ENCODE assay signal across 8 cellular contexts in the genomic region with DNA sequence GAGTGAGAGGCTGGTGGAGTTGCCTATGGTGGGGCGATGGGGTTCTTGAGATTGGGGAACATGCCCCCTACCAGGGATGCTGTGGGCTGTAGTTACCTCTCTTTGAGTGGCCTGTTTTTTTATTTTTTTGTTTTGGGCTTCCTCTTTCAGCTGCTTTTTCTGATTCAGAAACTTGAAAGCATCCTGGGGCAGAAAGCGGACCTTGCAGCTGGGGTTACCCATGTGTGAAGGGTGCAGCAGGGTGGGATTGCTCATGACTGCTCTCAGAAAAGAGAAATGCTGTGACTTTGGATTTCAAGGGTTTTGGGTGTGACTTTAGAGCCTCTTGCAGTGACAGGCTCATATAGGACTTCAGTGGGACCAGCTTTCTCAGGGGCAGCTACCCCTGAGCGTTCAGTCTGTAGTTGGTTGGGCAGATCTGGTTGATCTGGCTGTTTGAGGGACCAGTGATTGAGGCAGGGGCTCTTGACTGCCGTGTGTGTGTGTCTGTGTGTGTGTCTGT. TPM values are rescaled to one million over a fixed set of nuclear protein-coding genes. Genes with fewer than 3 reads are reported as not detected.
DNase-seq lines count a peak whose midpoint lies in the region; ATAC-seq, FAIRE-seq and TF ChIP-seq lines count a peak whose summit lies in the region.

No MANE protein-coding gene starts in this region.

- 0% methylated on average over 4 of the region's 4 CpGs for WGBS in GM12878 (ENCODE audit: insufficient coverage, insufficient replicate concordance, low lambda C conversion rate, missing lambda C conversion rate)

- H3K27ac Mint-ChIP-seq in naive thymus-derived CD4-positive, alpha-beta T cell: peak overlapping the region; percentile 27 to 93 (median 43)

- peak; percentile 59 for TF ChIP-seq POLR2A in GM12878 (IDR thresholded peaks at IDR 0.05; ENCODE audit: low read depth, low read length)

- H3K9me3 ChIP-seq in DND-41 (ENCODE audit: insufficient read depth, low read length, severe bottlenecking) (no peaks in the 10 kb centered on the region), GM12878 (replicated peaks; ENCODE audit: control insufficient read depth, insufficient read depth, low read length) (no peaks in the 10 kb centered on the region)
- no peaks in the 10 kb centered on the region for H3K9me3 ChIP-seq in naive thymus-derived CD4-positive, alpha-beta T cell (ENCODE audit: control insufficient read depth in 2 of 3, low read length in 3 of 3)

- intact Hi-C loops in GM12878 (cut with micrococcal nuclease; ENCODE audit: unreplicated experiment): loop anchor here (1.0 to 10.0 kb wide), 4 partner anchors 17 to 268 kb away; no protein-coding TSS in a partner anchor
- intact Hi-C loops in naive thymus-derived CD4-positive, alpha-beta T cell (cut with micrococcal nuclease): loop anchor here in 1 of 2 donors (10.0 kb wide), 2 partner anchors 398 to 478 kb away; partner anchors contain the start of gene FYCO1

- DNase-seq in DND-41 (peak; percentile 53), HL-60 (ENCODE audit: low read depth in 1 of 2, low spot score in 1 of 2) (peak in 1 of 2 experiments; percentile 63), GM12878 (ENCODE audit: low read depth, low spot score) (peak; percentile 84), DMS 273 (lab: John Stamatoyannopoulos, UW; ENCODE audit: unreplicated experiment) (no peak), midbrain (lab: John Stamatoyannopoulos, UW) (no peak), SW480 (ENCODE audit: low spot score) (no peak)
- no peak for DNase-seq in naive thymus-derived CD4-positive, alpha-beta T cell

- peak overlapping the region; percentile 84 for H3K27ac ChIP-seq in DND-41 (ENCODE audit: low read length)
- no peak overlapping the region for H3K27ac ChIP-seq in HL-60 (replicated peaks)
- H3K27ac ChIP-seq in GM12878 (ENCODE audit: control insufficient read depth, insufficient read depth): peak overlapping the region; percentile 89
- no peak overlapping the region for H3K27ac ChIP-seq in naive thymus-derived CD4-positive, alpha-beta T cell (ENCODE audit: low read depth, low read length)

- peaks cover 59 to 84% (median 70%) of the 10 kb centered on the region in 7 donors for H3K4me1 Mint-ChIP-seq in naive thymus-derived CD4-positive, alpha-beta T cell

- TF ChIP-seq CTCF in DND-41 (IDR thresholded peaks at IDR 0.05; ENCODE audit: borderline replicate concordance, extremely low read depth, low read length, poor library complexity, severe bottlenecking): no peak
- TF ChIP-seq CTCF in HL-60 (IDR thresholded peaks at IDR 0.05; ENCODE audit: insufficient read depth, low read length): no peak
- no peak for TF ChIP-seq CTCF in GM12878 (IDR thresholded peaks at IDR 0.05 in 2 of 3, conservative IDR thresholded peaks at IDR 0.05 in 1 of 3; ENCODE audit: control insufficient read depth in 2 of 3, extremely low read depth in 1 of 3, insufficient read depth in 1 of 3, low read depth in 3 of 3, low read length in 3 of 3)

- H3K9me3 Mint-ChIP-seq in naive thymus-derived CD4-positive, alpha-beta T cell: no peaks in the 10 kb centered on the region

- RAD21 ChIA-PET in GM12878 (lab: Charles Lee; ENCODE audit: unreplicated experiment): interaction anchor here (0.6 to 6.8 kb wide), 14 partner anchors 14 to 285 kb away, joined by 3 to 69 read pairs (median 5); no protein-coding TSS in a partner anchor

- peak; percentile 76 for FAIRE-seq in GM12878 (lab: Jason Lieb, UNC)

- peak; percentile 25; the same call in 1 of the 2 replicates for TF ChIP-seq RAD21 in GM12878 (IDR thresholded peaks at IDR 0.05; ENCODE audit: insufficient read depth, low read depth, low read length)

- ATAC-seq in DND-41 (ENCODE audit: insufficient read depth, low read depth) (no peak), GM19467 (IDR thresholded peaks at IDR 0.05; ENCODE audit: unreplicated experiment) (peak; percentile 42), GM12878 (peak; percentile 54)
- ATAC-seq in naive thymus-derived CD4-positive, alpha-beta T cell: peak; percentile 43

- peaks cover 59% of the 10 kb centered on the region for H4K20me1 ChIP-seq in DND-41 (ENCODE audit: insufficient read depth, low read length)
- peaks cover 12% of the 10 kb centered on the region for H4K20me1 ChIP-seq in GM12878 (ENCODE audit: control insufficient read depth, insufficient read depth)

- peaks cover 0 to 37% (median 0%) of the 10 kb centered on the region in 5 donors for H3K36me3 Mint-ChIP-seq in naive thymus-derived CD4-positive, alpha-beta T cell

- H3K4me3 ChIP-seq in DND-41 (ENCODE audit: low read depth in 1 of 2, low read length in 2 of 2) (peak overlapping the region; percentile 60 to 84; a peak in 3 of 4 replicates), HL-60 (replicated peaks; ENCODE audit: insufficient read depth, low read length) (peak overlapping the region; percentile 23), GM12878 (peak overlapping the region; percentile 81)
- peak overlapping the region; percentile 47 for H3K4me3 ChIP-seq in naive thymus-derived CD4-positive, alpha-beta T cell (ENCODE audit: low read length)

- H3K36me3 ChIP-seq in DND-41 (ENCODE audit: insufficient read depth, low read length) (peaks cover 45% of the 10 kb centered on the region), GM12878 (ENCODE audit: control insufficient read depth in 2 of 2, insufficient read depth in 2 of 2, low read length in 1 of 2) (peaks cover 5 to 15% of the 10 kb centered on the region in 2 experiments; a peak in 3 of 4 replicates)
- no peaks in the 10 kb centered on the region for H3K36me3 ChIP-seq in naive thymus-derived CD4-positive, alpha-beta T cell (ENCODE audit: control insufficient read depth in 2 of 3, insufficient read depth in 3 of 3, low read length in 3 of 3)

- peak; percentile 67 to 71; a peak in 2 of 4 replicates for TF ChIP-seq EP300 in GM12878 (IDR thresholded peaks at IDR 0.05; ENCODE audit: borderline replicate concordance in 1 of 2, control insufficient read depth in 1 of 2, low read depth in 2 of 2, low read length in 2 of 2)

- H3K9ac ChIP-seq in DND-41 (ENCODE audit: low read depth, low read length): peak overlapping the region; percentile 88
- peak overlapping the region; percentile 92 for H3K9ac ChIP-seq in GM12878 (ENCODE audit: control insufficient read depth, insufficient read depth, low read length)

- POLR2A ChIA-PET in GM12878 (lab: Charles Lee): interaction anchor here (0.6 to 2.6 kb wide), 8 partner anchors 17 to 482 kb away, joined by 3 to 12 read pairs (median 6); no protein-coding TSS in a partner anchor
- POLR2A ChIA-PET in naive thymus-derived CD4-positive, alpha-beta T cell (lab: Charles Lee): no interaction called here

- H3K79me2 ChIP-seq in DND-41 (ENCODE audit: insufficient read depth, low read length): peaks cover 81% of the 10 kb centered on the region
- peaks cover 78% of the 10 kb centered on the region for H3K79me2 ChIP-seq in GM12878 (ENCODE audit: control insufficient read depth, insufficient read depth, low read length)

- H2AFZ ChIP-seq in DND-41 (ENCODE audit: low read depth, low read length): no peak overlapping the region
- H2AFZ ChIP-seq in GM12878 (ENCODE audit: control insufficient read depth, low read depth, low read length): no peak overlapping the region

- peak overlapping the region; percentile 78 to 99 (median 88) for H3K4me3 Mint-ChIP-seq in naive thymus-derived CD4-positive, alpha-beta T cell

- peak overlapping the region; percentile 95 for H3K4me2 ChIP-seq in DND-41 (ENCODE audit: insufficient read depth, low read length)
- peak overlapping the region; percentile 97 for H3K4me2 ChIP-seq in GM12878 (ENCODE audit: control insufficient read depth, insufficient read depth)

- CTCF ChIA-PET in GM12878 (lab: Yijun Ruan, JAX): interaction anchor here (0.8 to 7.1 kb wide), 12 partner anchors 13 to 94 kb away, joined by 3 to 78 read pairs (median 4); no protein-coding TSS in a partner anchor
- CTCF ChIA-PET in naive thymus-derived CD4-positive, alpha-beta T cell (lab: Charles Lee): interaction anchor here (0.7 kb wide), 1 partner anchor 60 kb away, joined by 3 read pairs; no protein-coding TSS in a partner anchor

- H3K27me3 ChIP-seq in DND-41 (ENCODE audit: insufficient read depth, low read length, poor library complexity) (no peaks in the 10 kb centered on the region), HL-60 (ENCODE audit: insufficient read depth, poor library complexity, severe bottlenecking) (no peaks in the 10 kb centered on the region), GM12878 (replicated peaks in 1 of 2; ENCODE audit: control insufficient read depth in 2 of 2, insufficient read depth in 2 of 2, low read length in 1 of 2) (no peaks in the 10 kb centered on the region)
- no peaks in the 10 kb centered on the region for H3K27me3 ChIP-seq in naive thymus-derived CD4-positive, alpha-beta T cell (ENCODE audit: control insufficient read depth in 2 of 2, insufficient read depth in 2 of 2, low read length in 2 of 2)

- H3K27me3 Mint-ChIP-seq in naive thymus-derived CD4-positive, alpha-beta T cell: no peaks in the 10 kb centered on the region

- in situ Hi-C loops in GM12878 (cut with MboI): loop anchor here (5.0 kb wide), 1 partner anchor 61 kb away; no protein-coding TSS in a partner anchor

- BruUV-seq in GM12878 (replicated peaks; lab: Mats Ljungman, UMichigan): no TSS peak

- SMC1A ChIA-PET in GM12878 (lab: Charles Lee; ENCODE audit: uncharacterized antibody, unreplicated experiment): interaction anchor here (0.9 to 5.6 kb wide), 10 partner anchors 17 to 94 kb away, joined by 3 to 56 read pairs (median 8); partner anchors contain the start of gene SACM1L

- H3K4me1 ChIP-seq in DND-41 (ENCODE audit: insufficient read depth, low read length) (peaks cover 82% of the 10 kb centered on the region), GM12878 (ENCODE audit: control insufficient read depth, insufficient read depth, low read length) (peaks cover 27% of the 10 kb centered on the region)
- H3K4me1 ChIP-seq in naive thymus-derived CD4-positive, alpha-beta T cell (ENCODE audit: control insufficient read depth in 2 of 2, insufficient read depth in 2 of 2, low read length in 2 of 2): peaks cover 56 to 70% of the 10 kb centered on the region in 2 donors

RNA-seq across cellular contexts. Expression of gene LIMD1, which starts 1.8 kb away (rescaled TPM):
- total RNA-seq in GM12878 (2013; cell fraction: nucleolus; rRNA removed): 181 and 205 TPM in 2 replicates
- total RNA-seq in GM12878 (2014; rRNA removed) (26.4 and 27.3 TPM in 2 replicates), GM12878 (2014; rRNA removed; fragmentation: Illumina TruSeq; extraction: Trizol) (21.5 and 21.7 TPM in 2 replicates), GM12878 (2021) (47.2 and 54.5 TPM in 2 replicates)
- 17.9 TPM for polyA plus RNA-seq in GM12878 (2011; ENCODE audit: low read depth)
- polyA plus RNA-seq in GM12878 (2011; rRNA removed) (32.2 and 43.1 TPM in 2 replicates), GM12878 (2014; fragmentation: Illumina TruSeq; extraction: Trizol) (19.8 and 23.7 TPM in 2 replicates), GM12878 (2014; fragmentation: Nextera tagmentation; extraction: Ambion mirVana) (1 to 10 TPM; 1.7 to 2.9 TPM), GM12878 (2014; rRNA removed) (37.6 and 37.8 TPM in 2 replicates), GM12878 (2016; fragmentation: Nextera tagmentation; extraction: Ambion mirVana) (10 to 100 TPM; 20.5 to 23.3 TPM)
- polyA plus RNA-seq in GM12878 (2011; cell fraction: cytosol; rRNA removed): 44.6 and 49.4 TPM in 2 replicates
- polyA plus RNA-seq in GM12878 (2011; cell fraction: nucleus; rRNA removed): 123 and 153 TPM in 2 replicates
- 34.5 and 37.3 TPM in 2 replicates for polyA plus RNA-seq in GM12878 (2012)
- polyA minus RNA-seq in GM12878 (2011; rRNA and poly(A)+ RNA removed): 54.3 and 118 TPM in 2 replicates
- 32.5 and 37.2 TPM in 2 replicates for polyA minus RNA-seq in GM12878 (2011; cell fraction: cytosol; rRNA and poly(A)+ RNA removed)
- 45.0 and 74.1 TPM in 2 replicates for polyA minus RNA-seq in GM12878 (2011; cell fraction: nucleus; rRNA and poly(A)+ RNA removed)
- 10 to 100 TPM; 26.0 to 49.3 (median 28.6) TPM for total RNA-seq in naive thymus-derived CD4-positive, alpha-beta T cell
- 1 to 10 TPM; 5.9 to 6.1 TPM for polyA plus RNA-seq in naive thymus-derived CD4-positive, alpha-beta T cell

Comparison
In these comparisons a context has a peak if more than half of its experiments do, and no peak if none do; other contexts are left out.
1. DNase-seq: peak in DND-41 (single experiment) and GM12878 (single experiment); none in naive thymus-derived CD4-positive, alpha-beta T cell (0 of 9), DMS 273 (single experiment), midbrain (single experiment) and SW480 (single experiment).
2. H3K27ac ChIP-seq: peak in DND-41 (single experiment) and GM12878 (single experiment); none in HL-60 (single experiment) and naive thymus-derived CD4-positive, alpha-beta T cell (single experiment).
3. H3K4me3 ChIP-seq: peak in every context shown above with its lines; median percentile 81 in GM12878; 72 in DND-41; 47 in naive thymus-derived CD4-positive, alpha-beta T cell; 23 in HL-60.